10 cellular contexts compared by ENCODE assay signal in the genomic region with DNA sequence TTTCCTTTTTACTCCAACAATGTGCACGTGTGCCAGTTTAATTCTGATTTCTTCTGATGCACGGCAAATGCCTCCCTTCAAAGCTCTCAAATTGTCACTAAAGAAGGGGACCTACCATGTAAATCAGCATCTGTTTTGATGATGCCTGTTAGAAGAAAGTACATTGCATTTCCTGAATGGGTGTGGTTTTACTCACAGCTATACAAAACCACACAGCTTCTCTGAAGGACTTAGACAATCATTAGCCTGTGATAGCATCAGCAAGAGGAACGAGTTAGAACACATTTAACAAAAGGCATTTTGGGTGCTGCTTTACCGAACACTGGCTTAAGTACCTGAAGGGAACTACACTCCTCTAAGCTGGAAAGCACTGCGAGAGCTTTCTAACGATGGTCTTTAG.
A peak's percentile ranks its signal among the peaks of the same experiment; 100 is the strongest.
DNase-seq lines count a peak whose midpoint lies in the region; ATAC-seq and TF ChIP-seq lines count a peak whose summit lies in the region.
"Had no signal": no experiment of that assay in that cellular context is flagged by ENCODE, and none has a peak within 500 bp of the region (broad histone marks: within the 10 kb centered on the region; RNA-seq: fewer than 3 reads in every experiment).

No MANE protein-coding gene starts in this region.

- H3K27me3 Mint-ChIP-seq in stimulated activated naive CD8-positive, alpha-beta T cell treated with anti-CD3 and anti-CD28 coated beads, Interleukin-15, amount 100 ng/mL, for 72 hours = no peaks in the 10 kb centered on the region
- H3K27me3 Mint-ChIP-seq: B cell had no signal

- 45 to 56% methylated on average over 6 of the region's 6 CpGs for WGBS in lower leg skin, 2 donors

- DNase-seq in activated gamma-delta T cell treated with Interleukin-2 at 50 U/mL for 16 hours (peak; percentile 8), activated gamma-delta T cell (lab: John Stamatoyannopoulos, UW) (no peak), T-helper 22 cell (ENCODE audit: low read depth) (peak; percentile 8), pons (ENCODE audit: low spot score) (no peak), lower leg skin (ENCODE audit: low spot score in 2 of 2) (no peak), dedifferentiated amniotic fluid mesenchymal stem cell (ENCODE audit: extremely low spot score) (no peak)
- DNase-seq in stimulated activated naive CD8-positive, alpha-beta T cell treated with anti-CD3 and anti-CD28 coated beads, Interleukin-15, amount 100 ng/mL, for 72 hours = no peak
- DNase-seq: stimulated activated CD4-positive, alpha-beta T cell treated with anti-CD3 and anti-CD28 coated beads, Interleukin-4, amount 100 ng/mL, for 4 hours had no signal

- no peak overlapping the region for H3K4me3 ChIP-seq in lower leg skin (ENCODE audit: low read depth, poor library complexity, severe bottlenecking)

- H3K4me3 Mint-ChIP-seq in stimulated activated naive CD8-positive, alpha-beta T cell treated with anti-CD3 and anti-CD28 coated beads, Interleukin-15, amount 100 ng/mL, for 72 hours = peak overlapping the region in 1 of 2 donors; percentile 29
- H3K4me3 Mint-ChIP-seq: B cell had no signal

- no peak for TF ChIP-seq POLR2A in lower leg skin (IDR thresholded peaks at IDR 0.05)

- intact Hi-C loops in lower leg skin (cut with DNase I; ENCODE audit: low total_unique reads) = no loop called here

- no peak for TF ChIP-seq CTCF in lower leg skin (IDR thresholded peaks at IDR 0.05)

- no peaks in the 10 kb centered on the region for H3K9me3 Mint-ChIP-seq in stimulated activated naive CD8-positive, alpha-beta T cell treated with anti-CD3 and anti-CD28 coated beads, Interleukin-15, amount 100 ng/mL, for 72 hours

- H3K4me1 Mint-ChIP-seq in stimulated activated naive CD8-positive, alpha-beta T cell treated with anti-CD3 and anti-CD28 coated beads, Interleukin-15, amount 100 ng/mL, for 72 hours = peaks cover 55% of the 10 kb centered on the region

- ATAC-seq in HG02970 (IDR thresholded peaks at IDR 0.05; ENCODE audit: low FRiP score, unreplicated experiment) = peak; percentile 75
- ATAC-seq in stimulated activated naive CD8-positive, alpha-beta T cell treated with anti-CD3 and anti-CD28 coated beads, Interleukin-15, amount 100 ng/mL, for 72 hours = peak; percentile 89

- peak overlapping the region in 1 of 2 donors; percentile 52 for H3K27ac Mint-ChIP-seq in stimulated activated naive CD8-positive, alpha-beta T cell treated with anti-CD3 and anti-CD28 coated beads, Interleukin-15, amount 100 ng/mL, for 72 hours
- H3K27ac Mint-ChIP-seq: B cell had no signal

Comparison
In these comparisons a context has a peak if more than half of its experiments do, and no peak if none do; other contexts are left out.
1. DNase-seq: peak in activated gamma-delta T cell treated with Interleukin-2 at 50 U/mL for 16 hours (single experiment) and T-helper 22 cell (single experiment); none in activated gamma-delta T cell (single experiment), stimulated activated naive CD8-positive, alpha-beta T cell treated with anti-CD3 and anti-CD28 coated beads, Interleukin-15, amount 100 ng/mL, for 72 hours (0 of 2), pons (single experiment), lower leg skin (0 of 2) and dedifferentiated amniotic fluid mesenchymal stem cell (single experiment).